In the genomic region with DNA sequence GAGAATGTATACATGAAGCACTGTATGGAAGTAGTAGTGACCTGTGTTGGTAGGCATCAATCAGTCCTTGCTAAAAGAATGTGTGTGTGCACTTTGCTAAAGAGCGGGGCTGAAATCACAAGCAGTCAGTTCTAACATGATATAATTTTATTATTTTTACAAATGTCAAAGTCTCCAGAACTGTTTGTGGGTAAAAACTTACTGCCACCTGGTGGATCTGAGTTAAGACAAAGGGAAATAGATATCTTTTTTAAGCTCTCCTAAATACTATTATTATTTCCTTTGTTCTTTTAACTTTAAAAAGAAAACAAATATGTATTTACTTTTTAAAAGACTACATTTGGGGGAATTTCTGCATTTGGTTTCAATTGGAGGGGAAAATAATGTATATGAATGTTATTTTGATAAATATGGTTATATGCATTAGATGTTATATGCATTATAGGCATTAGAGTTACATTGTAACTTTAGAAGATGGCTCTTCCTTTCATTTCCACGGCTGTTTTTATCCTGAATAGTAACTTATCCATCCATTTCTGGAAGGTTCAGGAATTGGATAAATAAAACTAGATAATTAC, we compare ENCODE assay signal across 8 cellular contexts. TPM values are rescaled to one million over a fixed set of nuclear protein-coding genes. Genes with fewer than 3 reads are reported as not detected.
DNase-seq lines count a peak whose midpoint lies in the region; ATAC-seq and TF ChIP-seq lines count a peak whose summit lies in the region.

No MANE protein-coding gene starts in this region.

- H3K4me3 Mint-ChIP-seq in endodermal cell, result no peak overlapping the region

- ATAC-seq in psoas muscle (peak in 2 of 4 donors; percentile 36 to 69), HG03280 (IDR thresholded peaks at IDR 0.05; ENCODE audit: unreplicated experiment) (no peak)

- peak; percentile 56 for DNase-seq in GM03348 (ENCODE audit: low spot score)
- DNase-seq in NAMALWA (ENCODE audit: low spot score), result peak; percentile 51
- DNase-seq in endodermal cell, result no peak
- no peak for DNase-seq in psoas muscle
- no peak for DNase-seq in activated CD4-positive, alpha-beta T cell treated with anti-CD3 and anti-CD28 coated beads, Interleukin-2, amount 50 U/mL, for 48 hours
- DNase-seq in GOT3 (lab: John Stamatoyannopoulos, UW), result no peak
- DNase-seq in activated CD4-positive, CD25-positive, alpha-beta regulatory T cell treated with anti-CD3 and anti-CD28 coated beads, Interleukin-2, amount 50 U/mL, for 72 hours, result no peak

- peaks cover 7% of the 10 kb centered on the region for H3K9me3 Mint-ChIP-seq in endodermal cell

- no peaks in the 10 kb centered on the region for H3K9me3 ChIP-seq in endodermal cell (ENCODE audit: control insufficient read depth, low read length)
- H3K9me3 ChIP-seq in psoas muscle, result no peaks in the 10 kb centered on the region

- H3K4me1 Mint-ChIP-seq in endodermal cell, result peaks cover 5% of the 10 kb centered on the region

- H3K36me3 ChIP-seq in endodermal cell (ENCODE audit: control insufficient read depth, insufficient read depth, low read length) (no peaks in the 10 kb centered on the region), psoas muscle (ENCODE audit: insufficient read depth in 1 of 2, low read depth in 1 of 2) (no peaks in the 10 kb centered on the region)

- TF ChIP-seq CTCF in endodermal cell (conservative IDR thresholded peaks at IDR 0.05) (peak; percentile 72), psoas muscle (IDR thresholded peaks at IDR 0.05) (peak; percentile 44)

- no peak overlapping the region for H3K27ac Mint-ChIP-seq in endodermal cell

- no peak overlapping the region for H3K9ac ChIP-seq in endodermal cell (ENCODE audit: extremely low read depth, low read length, poor library complexity, severe bottlenecking)

- intact Hi-C loops in psoas muscle (cut with DNase I), result loop anchor here in 1 of 2 donors (5.0 to 10.0 kb wide), 2 partner anchors 207 to 300 kb away; partner anchors contain the start of genes EXOC1 and SRD5A3

- H3K27ac ChIP-seq in endodermal cell (ENCODE audit: low read depth, low read length), result no peak overlapping the region
- no peak overlapping the region for H3K27ac ChIP-seq in psoas muscle

- H3K4me1 ChIP-seq in endodermal cell (ENCODE audit: control insufficient read depth, insufficient read depth, low read length) (no peaks in the 10 kb centered on the region), psoas muscle (peaks cover 6% of the 10 kb centered on the region)

- H3K27me3 Mint-ChIP-seq in endodermal cell (ENCODE audit: insufficient read depth), result no peaks in the 10 kb centered on the region

- H3K4me3 ChIP-seq in endodermal cell (ENCODE audit: low read length), result no peak overlapping the region
- no peak overlapping the region for H3K4me3 ChIP-seq in psoas muscle

- H3K27me3 ChIP-seq in endodermal cell (ENCODE audit: control insufficient read depth, insufficient read depth, low read length, poor library complexity, severe bottlenecking), result no peaks in the 10 kb centered on the region
- H3K27me3 ChIP-seq in psoas muscle (ENCODE audit: insufficient read depth in 3 of 3, low read length in 2 of 3), result no peaks in the 10 kb centered on the region

- no peaks in the 10 kb centered on the region for H3K36me3 Mint-ChIP-seq in endodermal cell (ENCODE audit: low read depth)

- 100% methylated on average over 2 of the region's 2 CpGs; no CpG with 5 or more reads in 1 of the 2 experiments for WGBS in endodermal cell (ENCODE audit: insufficient coverage in 1 of 2, insufficient read length in 1 of 2), 2 experiments
- WGBS in psoas muscle, 3 donors, result 30 to 32% (median 30%) methylated on average over 2 of the region's 2 CpGs

RNA-seq across cellular contexts. Expression of gene CLOCK, which starts 7.8 kb away (rescaled TPM):
- 10 to 100 TPM; 22.9 to 25.1 TPM for total RNA-seq in endodermal cell
- 12.2 TPM for polyA plus RNA-seq in endodermal cell (2013, experiment 1 of 2)
- 13.8 TPM for polyA plus RNA-seq in endodermal cell (2013, experiment 2 of 2)
- 10 to 100 TPM; 21.8 to 54.1 (median 31.5) TPM for total RNA-seq in psoas muscle
- polyA plus RNA-seq in psoas muscle, result 10 to 100 TPM in 1 of 3 donors, 1 to 10 TPM in 2; 5.9 to 23.5 (median 7.2) TPM

RNA-seq across cellular contexts. Expression of gene PDCL2, which starts 37.5 kb away (rescaled TPM):
- total RNA-seq in endodermal cell (not detected), psoas muscle (not detected)
- not detected for polyA plus RNA-seq in endodermal cell (2013, experiment 1 of 2)
- polyA plus RNA-seq in endodermal cell (2013, experiment 2 of 2), result not detected
- not detected for polyA plus RNA-seq in psoas muscle

Comparison
In these comparisons a context has a peak if more than half of its experiments do, and no peak if none do; other contexts are left out.
1. DNase-seq: peak in GM03348 (single experiment) and NAMALWA (single experiment); none in endodermal cell (single experiment), psoas muscle (0 of 2), activated CD4-positive, alpha-beta T cell treated with anti-CD3 and anti-CD28 coated beads, Interleukin-2, amount 50 U/mL, for 48 hours (0 of 2), GOT3 (single experiment) and activated CD4-positive, CD25-positive, alpha-beta regulatory T cell treated with anti-CD3 and anti-CD28 coated beads, Interleukin-2, amount 50 U/mL, for 72 hours (single experiment).